In the genomic region with DNA sequence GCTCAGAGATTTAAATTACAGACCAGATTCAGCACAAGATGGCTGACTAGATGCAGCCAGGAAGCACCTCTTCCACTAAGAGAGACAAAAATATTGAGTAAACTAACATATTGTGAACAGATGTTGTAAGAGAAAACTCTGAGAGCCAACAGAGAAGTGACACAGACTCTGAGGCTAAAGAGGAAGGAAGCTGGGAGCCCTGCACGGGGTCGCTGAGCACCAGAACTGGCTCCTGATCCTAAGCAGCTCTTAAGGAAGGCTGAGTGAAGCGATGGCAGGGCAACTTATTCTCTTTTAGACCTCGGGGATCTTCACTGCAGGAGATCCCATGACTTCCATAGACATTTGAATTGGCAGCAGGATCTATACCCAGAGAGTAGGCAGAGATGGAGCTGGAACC, we compare ENCODE assay signal across 17 cellular contexts.
"Had no signal": no experiment of that assay in that cellular context is flagged by ENCODE, and none has a peak within 500 bp of the region (broad histone marks: within the 10 kb centered on the region; RNA-seq: fewer than 3 reads in every experiment).

No MANE protein-coding gene starts in this region.

- H3K27ac Mint-ChIP-seq: activated naive CD4-positive, alpha-beta T cell treated with anti-CD3 and anti-CD28 coated beads, Interleukin-2, amount 50 U/mL, for 72 hours; brain had no signal

- ATAC-seq: activated naive CD4-positive, alpha-beta T cell treated with anti-CD3 and anti-CD28 coated beads, Interleukin-2, amount 50 U/mL, for 72 hours; gastroesophageal sphincter; left lung had no signal

- H3K27me3 ChIP-seq: left lung, thyroid gland, uterus had no signal

- H3K4me1 Mint-ChIP-seq: brain; central memory CD8-positive, alpha-beta T cell had no signal

- H3K27ac ChIP-seq: epithelial cell of prostate, gastroesophageal sphincter, left lung, skin epidermis, thyroid gland, uterus, WERI-Rb-1 had no signal

- H3K36me3 ChIP-seq: gastroesophageal sphincter, left lung, thyroid gland, uterus, WERI-Rb-1 had no signal

- H3K4me3 Mint-ChIP-seq: brain; central memory CD8-positive, alpha-beta T cell had no signal

- H3K4me3 ChIP-seq: gastroesophageal sphincter, left lung, skin epidermis, thyroid gland, uterus had no signal

- DNase-seq: activated CD4-positive, alpha-beta T cell treated with anti-CD3 and anti-CD28 coated beads, Interleukin-2, amount 50 U/mL, for 1 hour; activated T-cell treated with anti-CD3 and anti-CD28 coated beads, Interleukin-2, amount 50 U/mL, for 1 hour; amniotic stem cell; cortex of kidney; effector memory CD4-positive, alpha-beta T cell; left lung; mesendoderm; thyroid gland; uterus; WERI-Rb-1 had no signal

- H3K9me3 ChIP-seq: gastroesophageal sphincter, left lung, thyroid gland, uterus had no signal

- FAIRE-seq: keratinocyte had no signal

- H3K4me1 ChIP-seq: gastroesophageal sphincter, left lung, thyroid gland, uterus had no signal

- H3K27me3 Mint-ChIP-seq: brain; central memory CD8-positive, alpha-beta T cell had no signal

- H3K36me3 Mint-ChIP-seq: brain had no signal
